Comparison of ENCODE assay signal across 8 cellular contexts in the genomic region with DNA sequence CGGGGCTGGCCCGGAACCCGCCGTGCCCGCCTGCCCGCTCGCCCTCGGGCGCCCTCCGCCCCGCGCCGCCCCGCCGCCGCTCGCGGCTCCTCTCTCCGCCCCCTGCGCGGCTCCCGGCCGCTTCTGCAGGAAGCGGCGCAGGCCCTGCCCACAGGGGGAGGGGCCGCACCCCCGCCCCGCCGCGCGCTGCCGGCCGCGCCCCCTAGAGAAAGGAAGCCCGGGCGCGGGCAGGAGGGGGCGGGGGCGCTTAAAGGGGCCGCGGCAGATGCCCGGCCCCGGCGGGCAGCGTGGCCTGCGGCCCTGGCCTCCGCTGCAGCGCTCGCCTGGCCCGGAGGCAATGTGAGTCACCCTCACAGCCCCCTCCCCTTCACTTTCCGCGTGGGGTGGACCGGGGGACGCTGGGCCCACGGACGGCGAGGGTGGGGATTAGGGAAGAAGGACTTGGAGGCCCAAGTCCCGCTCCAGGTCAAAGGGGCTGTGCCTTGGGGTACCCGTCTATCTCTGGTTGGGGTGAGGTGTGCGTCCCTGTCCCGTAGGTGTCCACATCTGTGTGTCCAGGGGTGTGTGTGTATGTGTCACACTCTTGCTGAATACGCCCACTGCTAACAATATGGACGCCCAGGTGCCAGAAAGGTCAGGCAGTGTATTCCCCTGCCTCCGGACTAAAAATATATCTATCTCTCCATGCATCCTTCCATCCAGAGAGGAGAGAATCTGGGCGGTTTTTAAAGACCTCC.
DNase-seq lines count a peak whose midpoint lies in the region; ATAC-seq and TF ChIP-seq lines count a peak whose summit lies in the region.

Gene GIT1 (minus strand): TSS at position 125 of the 737 bp plus-strand sequence. CDS start 270 bp downstream, outside the sequence.

- no peak for TF ChIP-seq CTCF in coronary artery (IDR thresholded peaks at IDR 0.05)

- peak within 1 kb of the TSS; percentile 99 for H3K4me3 ChIP-seq in coronary artery

- ATAC-seq in GM18861 (IDR thresholded peaks at IDR 0.05; ENCODE audit: unreplicated experiment) (peak; percentile 53), HG03196 (IDR thresholded peaks at IDR 0.05; ENCODE audit: unreplicated experiment) (peak; percentile 52)

- DNase-seq in 8988T (peak; percentile 91), NCI-H446 treated with DMSO at 0.1 percent for 48 hours (lab: John Stamatoyannopoulos, UW) (peak; percentile 59), coronary artery (ENCODE audit: low spot score) (no peak), left kidney (ENCODE audit: low read depth, low spot score) (peak; percentile 96)
- DNase-seq in activated CD4-positive, alpha-beta T cell treated with anti-CD3 and anti-CD28 coated beads for 4 hours: peak; percentile 81 to 83
- DNase-seq in stimulated activated CD4-positive, alpha-beta T cell treated with anti-CD3 and anti-CD28 coated beads, Interleukin-1b, Interleukin-23, amount 100 ng/mL, for 48 hours: peak; percentile 83

- peak within 1 kb of the TSS; percentile 74 to 96 for H3K27ac ChIP-seq in coronary artery
